In the genomic region with DNA sequence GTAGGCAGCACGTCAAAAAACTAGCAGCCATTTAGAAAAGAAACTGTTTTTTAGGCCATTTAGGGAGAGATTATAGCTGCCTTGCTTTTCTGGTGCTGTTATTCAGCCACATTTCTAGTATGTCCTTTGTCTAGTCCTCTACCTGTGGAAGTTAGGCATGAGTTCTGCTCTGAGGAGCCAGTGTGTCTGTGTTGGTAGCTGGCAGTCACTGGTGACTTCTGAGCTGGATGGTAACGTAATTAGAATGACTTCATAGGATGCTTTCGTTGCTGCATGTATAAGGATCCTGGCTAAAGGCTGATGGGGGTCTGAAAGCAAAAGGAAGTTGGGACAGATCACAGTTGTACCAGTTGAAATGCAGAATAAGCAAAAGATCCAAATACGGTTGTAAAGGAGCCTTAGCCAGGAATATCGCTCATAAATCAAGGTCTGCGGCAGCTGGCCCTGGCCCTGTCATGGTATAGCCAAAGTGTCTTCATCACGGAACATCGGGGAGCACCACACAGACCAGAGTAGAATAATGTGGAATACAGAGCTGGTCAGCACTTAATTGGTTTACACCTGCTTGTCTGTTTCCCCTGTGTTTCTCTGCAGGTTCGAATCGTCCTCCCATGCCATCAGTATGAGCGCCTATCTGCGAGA, we compare ENCODE assay signal across 16 cellular contexts.
DNase-seq lines count a peak whose midpoint lies in the region; ATAC-seq and TF ChIP-seq lines count a peak whose summit lies in the region.
"Had no signal": no experiment of that assay in that cellular context is flagged by ENCODE, and none has a peak within 500 bp of the region (broad histone marks: within the 10 kb centered on the region; RNA-seq: fewer than 3 reads in every experiment).

No MANE protein-coding gene starts in this region.

- H3K4me1 Mint-ChIP-seq in effector memory CD8-positive, alpha-beta T cell (ENCODE audit: low read depth in 2 of 2), result peaks cover 38 to 52% of the 10 kb centered on the region in 2 donors

- CTCF ChIA-PET in SK-N-SH (lab: Yijun Ruan, JAX), result interaction anchor here (1.0 to 1.6 kb wide), 3 partner anchors 19 to 264 kb away, joined by 3 to 4 read pairs (median 4); no protein-coding TSS in a partner anchor

- H3K4me1 ChIP-seq in SK-N-SH (ENCODE audit: control insufficient read depth in 1 of 2, insufficient read depth in 2 of 2, low read depth in 1 of 2, low read length in 1 of 2), result peaks cover 4 to 31% of the 10 kb centered on the region in 2 experiments; a peak in 2 of 4 replicates

- peaks cover 7% of the 10 kb centered on the region for H3K36me3 Mint-ChIP-seq in effector memory CD8-positive, alpha-beta T cell (ENCODE audit: insufficient read depth)

- no peak overlapping the region for H3K9ac ChIP-seq in SK-N-SH

- no peaks in the 10 kb centered on the region for H3K79me2 ChIP-seq in SK-N-SH (ENCODE audit: insufficient read depth)

- WGBS in SK-N-SH (ENCODE audit: low lambda C conversion rate), result 88% methylated on average over 12 of the region's 12 CpGs

- TF ChIP-seq EP300 in SK-N-SH (IDR thresholded peaks at IDR 0.05; ENCODE audit: borderline replicate concordance in 1 of 2, low read depth in 1 of 2, low read length in 1 of 2), result no peak

- no peak for ATAC-seq in effector memory CD8-positive, alpha-beta T cell (replicated peaks)
- ATAC-seq in left ventricle myocardium superior (no peak), Right ventricle myocardium superior (ENCODE audit: poor library complexity) (no peak)
- ATAC-seq: Panc1 had no signal

- DNase-seq in DMS79 treated with DMSO at 0.1 percent for 48 hours (lab: John Stamatoyannopoulos, UW) (peak; percentile 63), DMS79 (lab: John Stamatoyannopoulos, UW) (no peak), LHCN-M2 (ENCODE audit: low read depth) (peak; percentile 2), left ventricle myocardium superior (no peak), cerebellar nuclear complex (lab: John Stamatoyannopoulos, UW) (no peak), SK-N-SH (no peak), Right ventricle myocardium superior (no peak)
- DNase-seq in effector memory CD8-positive, alpha-beta T cell, result no peak
- DNase-seq: EL, NCI-H1417 treated with DMSO at 0.1 percent for 48 hours, NCI-H1930, T-helper 1 cell had no signal

- POLR2A ChIA-PET in SK-N-SH (lab: Yijun Ruan, JAX), result no interaction called here

- intact Hi-C loops in left ventricle myocardium superior (cut with micrococcal nuclease), result no loop called here
- intact Hi-C loops in Right ventricle myocardium superior (cut with DNase I), result no loop called here

- H3K9me2 ChIP-seq in SK-N-SH, result no peaks in the 10 kb centered on the region

- no peaks in the 10 kb centered on the region for H3K27me3 ChIP-seq in SK-N-SH (ENCODE audit: insufficient read depth)

- H3K27me3 Mint-ChIP-seq in effector memory CD8-positive, alpha-beta T cell, result no peaks in the 10 kb centered on the region
- H3K27me3 Mint-ChIP-seq: B cell had no signal

- H3K9me3 ChIP-seq in SK-N-SH, result no peaks in the 10 kb centered on the region

- H3K4me3 Mint-ChIP-seq in effector memory CD8-positive, alpha-beta T cell, result peak overlapping the region; percentile 0 to 35
- H3K4me3 Mint-ChIP-seq: B cell had no signal

- H3K27ac ChIP-seq in SK-N-SH (ENCODE audit: low read depth in 2 of 2, low read length in 1 of 2), result no peak overlapping the region
- H3K27ac ChIP-seq: 22Rv1, SK-N-MC had no signal

- no peak overlapping the region for H3K4me2 ChIP-seq in SK-N-SH

- H3K36me3 ChIP-seq in SK-N-SH (replicated peaks in 1 of 2; ENCODE audit: control insufficient read depth in 1 of 2, insufficient read depth in 2 of 2, low read length in 1 of 2), result peaks cover 17 to 53% of the 10 kb centered on the region in 2 experiments

- no peaks in the 10 kb centered on the region for H3K9me3 Mint-ChIP-seq in effector memory CD8-positive, alpha-beta T cell

- TF ChIP-seq RAD21 in SK-N-SH (IDR thresholded peaks at IDR 0.05; ENCODE audit: low read length), result no peak

- TF ChIP-seq CTCF in SK-N-SH (IDR thresholded peaks at IDR 0.05), result no peak

- H3K27ac Mint-ChIP-seq in effector memory CD8-positive, alpha-beta T cell, result peak overlapping the region; percentile 41 to 79
- H3K27ac Mint-ChIP-seq: B cell had no signal

- no peak overlapping the region for H3K4me3 ChIP-seq in SK-N-SH (ENCODE audit: low read depth in 2 of 2, low read length in 1 of 2)
- H3K4me3 ChIP-seq: SK-N-MC had no signal

- H4K20me1 ChIP-seq in SK-N-SH (ENCODE audit: insufficient read depth), result no peaks in the 10 kb centered on the region

- no peak overlapping the region for H2AFZ ChIP-seq in SK-N-SH (ENCODE audit: low read depth)

- H3F3A ChIP-seq in SK-N-SH (replicated peaks; ENCODE audit: insufficient read depth), result no peaks in the 10 kb centered on the region

TF ChIP-seq in SK-N-SH, 30 proteins besides CTCF, POLR2A, EP300 and RAD21:
- TF ChIP-seq, protein P1, sequence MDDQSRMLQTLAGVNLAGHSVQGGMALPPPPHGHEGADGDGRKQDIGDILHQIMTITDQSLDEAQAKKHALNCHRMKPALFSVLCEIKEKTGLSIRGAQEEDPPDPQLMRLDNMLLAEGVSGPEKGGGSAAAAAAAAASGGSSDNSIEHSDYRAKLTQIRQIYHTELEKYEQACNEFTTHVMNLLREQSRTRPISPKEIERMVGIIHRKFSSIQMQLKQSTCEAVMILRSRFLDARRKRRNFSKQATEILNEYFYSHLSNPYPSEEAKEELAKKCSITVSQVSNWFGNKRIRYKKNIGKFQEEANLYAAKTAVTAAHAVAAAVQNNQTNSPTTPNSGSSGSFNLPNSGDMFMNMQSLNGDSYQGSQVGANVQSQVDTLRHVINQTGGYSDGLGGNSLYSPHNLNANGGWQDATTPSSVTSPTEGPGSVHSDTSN (IDR thresholded peaks at IDR 0.05), result no peak
- TF ChIP-seq SMC3 (IDR thresholded peaks at IDR 0.05; ENCODE audit: low read depth, low read length), result no peak
- TF ChIP-seq GABPA (IDR thresholded peaks at IDR 0.05; ENCODE audit: low read depth), result no peak
- no peak for TF ChIP-seq RCOR1 (IDR thresholded peaks at IDR 0.05; ENCODE audit: low read length)
- TF ChIP-seq FOXM1 (IDR thresholded peaks at IDR 0.05; ENCODE audit: low read depth), result no peak
- no peak for TF ChIP-seq FOSL2 (IDR thresholded peaks at IDR 0.05; ENCODE audit: borderline replicate concordance, low read depth)
- no peak for TF ChIP-seq YY1 (IDR thresholded peaks at IDR 0.05; ENCODE audit: low read depth)
- TF ChIP-seq TCF12 (IDR thresholded peaks at IDR 0.05), result no peak
- no peak for TF ChIP-seq SIN3A (IDR thresholded peaks at IDR 0.05; ENCODE audit: borderline replicate concordance, low read depth, low read length)
- TF ChIP-seq FOXJ3 (CRISPR knock-in tag; IDR thresholded peaks at IDR 0.05), result no peak
- TF ChIP-seq, protein P2, sequence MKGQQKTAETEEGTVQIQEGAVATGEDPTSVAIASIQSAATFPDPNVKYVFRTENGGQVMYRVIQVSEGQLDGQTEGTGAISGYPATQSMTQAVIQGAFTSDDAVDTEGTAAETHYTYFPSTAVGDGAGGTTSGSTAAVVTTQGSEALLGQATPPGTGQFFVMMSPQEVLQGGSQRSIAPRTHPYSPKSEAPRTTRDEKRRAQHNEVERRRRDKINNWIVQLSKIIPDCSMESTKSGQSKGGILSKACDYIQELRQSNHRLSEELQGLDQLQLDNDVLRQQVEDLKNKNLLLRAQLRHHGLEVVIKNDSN (IDR thresholded peaks at IDR 0.05; ENCODE audit: borderline replicate concordance, low read depth), result no peak
- no peak for TF ChIP-seq RXRA (IDR thresholded peaks at IDR 0.05; ENCODE audit: borderline replicate concordance, low read depth)
- TF ChIP-seq JUND (IDR thresholded peaks at IDR 0.05), result no peak
- TF ChIP-seq TEAD4 (IDR thresholded peaks at IDR 0.05; ENCODE audit: borderline replicate concordance, insufficient read depth), result no peak
- no peak for TF ChIP-seq MXI1 (IDR thresholded peaks at IDR 0.05; ENCODE audit: low read depth, low read length)
- no peak for TF ChIP-seq NRF1 (IDR thresholded peaks at IDR 0.05; ENCODE audit: low read depth, low read length)
- TF ChIP-seq EZH2phosphoT487 (IDR thresholded peaks at IDR 0.05; ENCODE audit: borderline replicate concordance, low read depth), result no peak
- TF ChIP-seq, protein P3, sequence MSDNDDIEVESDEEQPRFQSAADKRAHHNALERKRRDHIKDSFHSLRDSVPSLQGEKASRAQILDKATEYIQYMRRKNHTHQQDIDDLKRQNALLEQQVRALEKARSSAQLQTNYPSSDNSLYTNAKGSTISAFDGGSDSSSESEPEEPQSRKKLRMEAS (IDR thresholded peaks at IDR 0.05; ENCODE audit: low read depth), result no peak

Comparison
In these comparisons a context has a peak if more than half of its experiments do, and no peak if none do; other contexts are left out.
1. DNase-seq: peak in DMS79 treated with DMSO at 0.1 percent for 48 hours (single experiment) and LHCN-M2 (single experiment); none in DMS79 (single experiment), effector memory CD8-positive, alpha-beta T cell (0 of 3), left ventricle myocardium superior (single experiment), cerebellar nuclear complex (0 of 2), SK-N-SH (single experiment) and Right ventricle myocardium superior (single experiment).